23 cellular contexts compared by ENCODE assay signal in the genomic region with DNA sequence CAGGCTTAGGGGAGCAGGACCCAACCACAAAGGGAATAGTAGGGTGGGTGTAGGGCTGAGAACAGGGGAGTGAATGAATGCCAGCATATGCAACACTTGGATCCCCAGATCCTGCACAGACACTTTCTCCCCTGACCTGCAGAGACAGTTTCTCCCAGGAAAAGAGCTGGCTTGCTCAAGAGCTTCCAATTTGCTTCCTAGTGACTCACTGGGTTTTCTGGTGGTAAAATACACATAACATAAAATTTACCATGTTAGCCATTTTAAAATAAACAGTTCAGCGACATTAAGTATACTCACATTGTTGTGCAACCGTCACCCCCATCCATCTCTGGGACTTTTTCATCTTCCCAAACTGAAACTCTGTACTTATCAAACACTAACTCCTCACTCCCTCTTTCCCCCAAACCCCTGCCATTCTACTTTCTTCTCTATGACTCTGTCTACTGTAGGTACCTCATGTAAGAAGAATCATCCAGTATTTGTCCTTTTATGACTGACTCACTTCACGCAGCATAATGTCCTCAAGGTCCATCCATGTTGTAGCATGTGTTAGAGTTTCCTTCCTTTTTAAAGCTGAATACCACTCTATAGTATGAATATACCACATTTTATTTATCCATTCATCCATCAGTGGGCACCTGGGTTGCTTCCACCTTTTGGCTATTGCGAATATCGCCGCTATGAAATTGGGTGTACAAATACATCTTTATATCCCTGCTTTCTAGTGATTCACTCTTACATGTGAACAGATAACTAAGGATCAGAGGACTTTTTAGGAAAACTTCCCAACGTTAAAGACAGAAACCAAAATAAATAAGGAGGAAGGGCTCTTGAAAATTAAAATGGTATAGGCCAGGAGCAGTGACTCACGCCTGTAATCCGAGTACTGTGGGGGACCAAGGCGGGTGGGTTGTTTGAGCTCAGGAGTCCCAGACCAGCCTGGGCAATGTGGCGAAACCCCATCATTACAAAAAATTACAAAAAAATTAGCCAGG.
DNase-seq lines count a peak whose midpoint lies in the region; ATAC-seq and TF ChIP-seq lines count a peak whose summit lies in the region.
"Had no signal": no experiment of that assay in that cellular context is flagged by ENCODE, and none has a peak within 500 bp of the region (broad histone marks: within the 10 kb centered on the region; RNA-seq: fewer than 3 reads in every experiment).

No MANE protein-coding gene starts in this region.

- H3K4me3 ChIP-seq in AG04450 (ENCODE audit: low read depth, low read length) (no peak overlapping the region), mesenchymal stem cell (ENCODE audit: insufficient read depth in 1 of 2, low read depth in 1 of 2, low read length in 2 of 2) (no peak overlapping the region), ascending aorta (no peak overlapping the region), psoas muscle (no peak overlapping the region), right atrium auricular region (no peak overlapping the region)
- H3K4me3 ChIP-seq: dorsolateral prefrontal cortex, gastroesophageal sphincter, lung had no signal

- H3K9me3 ChIP-seq in AG04450 (ENCODE audit: control insufficient read depth, insufficient read depth, low read length): no peaks in the 10 kb centered on the region
- H3K9me3 ChIP-seq in mesenchymal stem cell (ENCODE audit: control insufficient read depth, low read length): no peaks in the 10 kb centered on the region
- no peaks in the 10 kb centered on the region for H3K9me3 ChIP-seq in ascending aorta
- no peaks in the 10 kb centered on the region for H3K9me3 ChIP-seq in psoas muscle
- H3K9me3 ChIP-seq in right atrium auricular region: no peaks in the 10 kb centered on the region
- H3K9me3 ChIP-seq: gastroesophageal sphincter had no signal

- no peak overlapping the region for H3K14ac ChIP-seq in mesenchymal stem cell (ENCODE audit: low read length in 2 of 2)

- H3K23ac ChIP-seq in mesenchymal stem cell (ENCODE audit: low read length in 2 of 2): no peak overlapping the region

- no peak overlapping the region for H3K4me2 ChIP-seq in mesenchymal stem cell (ENCODE audit: low read length, poor library complexity, severe bottlenecking)

- H2AFZ ChIP-seq in mesenchymal stem cell (ENCODE audit: low read depth, low read length): no peak overlapping the region

- intact Hi-C loops in ascending aorta (cut with DNase I): no loop called here
- intact Hi-C loops in psoas muscle (cut with DNase I): no loop called here

- ATAC-seq in psoas muscle: no peak
- no peak for ATAC-seq in HG02840 (IDR thresholded peaks at IDR 0.05; ENCODE audit: low FRiP score, unreplicated experiment)
- ATAC-seq: gastroesophageal sphincter; stimulated activated effector memory CD8-positive, alpha-beta T cell treated with anti-CD3 and anti-CD28 coated beads, Interleukin-12 subunit alpha, Interleukin-12 subunit beta, amount 100 ng/mL, for 72 hours; WTC11 had no signal

- H3K27me3 ChIP-seq in AG04450 (ENCODE audit: control insufficient read depth, insufficient read depth, low read length): no peaks in the 10 kb centered on the region
- H3K27me3 ChIP-seq in mesenchymal stem cell (ENCODE audit: control insufficient read depth in 1 of 2, insufficient read depth in 1 of 2, low read length in 2 of 2): peaks cover 0 to 19% of the 10 kb centered on the region in 2 experiments
- H3K27me3 ChIP-seq in ascending aorta: no peaks in the 10 kb centered on the region
- no peaks in the 10 kb centered on the region for H3K27me3 ChIP-seq in psoas muscle (ENCODE audit: insufficient read depth in 3 of 3, low read length in 2 of 3)
- H3K27me3 ChIP-seq in right atrium auricular region: no peaks in the 10 kb centered on the region
- H3K27me3 ChIP-seq: dorsolateral prefrontal cortex, gastroesophageal sphincter had no signal

- peak overlapping the region in 1 of 2 experiments; percentile 63 for H3K18ac ChIP-seq in mesenchymal stem cell (ENCODE audit: low read depth in 1 of 2, low read length in 2 of 2)

- no peaks in the 10 kb centered on the region for H3K36me3 ChIP-seq in mesenchymal stem cell (ENCODE audit: control insufficient read depth in 1 of 2, insufficient read depth in 2 of 2, low read depth in 1 of 2, low read length in 2 of 2)
- H3K36me3 ChIP-seq in ascending aorta: no peaks in the 10 kb centered on the region
- H3K36me3 ChIP-seq in psoas muscle (ENCODE audit: insufficient read depth in 1 of 2, low read depth in 1 of 2): no peaks in the 10 kb centered on the region
- H3K36me3 ChIP-seq in right atrium auricular region: no peaks in the 10 kb centered on the region
- H3K36me3 ChIP-seq: gastroesophageal sphincter had no signal

- peak; percentile 41 for DNase-seq in AG04450 (ENCODE audit: low read depth, low spot score)
- peak; percentile 59 for DNase-seq in M059J (ENCODE audit: low read depth)
- DNase-seq in epithelial cell of prostate (ENCODE audit: low read depth, low spot score): no peak
- peak; percentile 85 for DNase-seq in mesenchymal stem cell
- no peak for DNase-seq in ascending aorta (ENCODE audit: low spot score in 2 of 2)
- DNase-seq in psoas muscle: no peak
- no peak for DNase-seq in right atrium auricular region (ENCODE audit: low spot score)
- DNase-seq: ACHN; activated naive CD4-positive, alpha-beta T cell treated with anti-CD3 and anti-CD28 coated beads for 36 hours; dorsolateral prefrontal cortex; KBM-7; NCI-H1436 treated with DMSO at 0.1 percent for 48 hours; OCI-M1; Right ventricle myocardium superior; small intestine; stimulated activated CD4-positive, alpha-beta T cell treated with anti-CD3 and anti-CD28 coated beads, Interleukin-2, amount 100 ng/mL, for 24 hours; T-helper 9 cell had no signal

- peak overlapping the region; percentile 15 for H2BK15ac ChIP-seq in mesenchymal stem cell (ENCODE audit: low read depth, poor library complexity, severe bottlenecking)

- no peak overlapping the region for H3K4ac ChIP-seq in mesenchymal stem cell (ENCODE audit: low read depth in 1 of 2, low read length in 2 of 2)

- H2BK120ac ChIP-seq in mesenchymal stem cell (ENCODE audit: low read depth, low read length): no peak overlapping the region

- POLR2A ChIA-PET in AG04450 (lab: Yijun Ruan, JAX): interaction anchor here (1.1 to 1.4 kb wide), 2 partner anchors 95 to 96 kb away, joined by 3 to 4 read pairs; a partner anchor contains a TSS

- 67% methylated on average over 8 of the region's 11 CpGs for WGBS in mesenchymal stem cell
- 86 to 87% (median 86%) methylated on average over 11 of the region's 11 CpGs for WGBS in psoas muscle, 3 donors

- H3K9ac ChIP-seq in mesenchymal stem cell (ENCODE audit: low read length): no peak overlapping the region

- TF ChIP-seq CTCF in AG04450 (IDR thresholded peaks at IDR 0.05; ENCODE audit: low read depth, low read length) (no peak), ascending aorta (IDR thresholded peaks at IDR 0.05) (no peak), psoas muscle (IDR thresholded peaks at IDR 0.05) (no peak), right atrium auricular region (IDR thresholded peaks at IDR 0.05) (no peak)

- H3K4me1 ChIP-seq in mesenchymal stem cell (ENCODE audit: control insufficient read depth, insufficient read depth, low read depth, low read length) (peaks cover 21% of the 10 kb centered on the region), ascending aorta (no peaks in the 10 kb centered on the region), psoas muscle (no peaks in the 10 kb centered on the region), right atrium auricular region (peaks cover 0 to 27% of the 10 kb centered on the region in 2 donors)
- H3K4me1 ChIP-seq: gastroesophageal sphincter had no signal

- H2BK12ac ChIP-seq in mesenchymal stem cell (ENCODE audit: low read length in 2 of 2): peak overlapping the region in 1 of 2 experiments; percentile 79

- no peak overlapping the region for H4K91ac ChIP-seq in mesenchymal stem cell (ENCODE audit: low read length)

- H2BK5ac ChIP-seq in mesenchymal stem cell (ENCODE audit: low read depth, low read length, poor library complexity, severe bottlenecking): no peak overlapping the region

- no peaks in the 10 kb centered on the region for H3K79me1 ChIP-seq in mesenchymal stem cell (replicated peaks; ENCODE audit: low read length, poor library complexity, severe bottlenecking)

- CTCF ChIA-PET in AG04450 (lab: Charles Lee): interaction anchor here (0.7 to 3.2 kb wide), 2 partner anchors 8 to 158 kb away, joined by 4 to 27 read pairs; no protein-coding TSS in a partner anchor

- no peak overlapping the region for H2AK5ac ChIP-seq in mesenchymal stem cell (ENCODE audit: low read length, severe bottlenecking)

- H3K27ac ChIP-seq in AG04450 (ENCODE audit: low read depth, low read length) (no peak overlapping the region), epithelial cell of prostate (peak overlapping the region; percentile 30), mesenchymal stem cell (ENCODE audit: low read length, poor library complexity, severe bottlenecking) (no peak overlapping the region), ascending aorta (no peak overlapping the region), psoas muscle (no peak overlapping the region), right atrium auricular region (no peak overlapping the region)
- H3K27ac ChIP-seq: C4-2B, gastroesophageal sphincter had no signal

- H4K8ac ChIP-seq in mesenchymal stem cell (ENCODE audit: low read length): peak overlapping the region; percentile 7

Comparison
In these comparisons a context has a peak if more than half of its experiments do, and no peak if none do; other contexts are left out.
1. DNase-seq: peak in AG04450 (single experiment), M059J (single experiment) and mesenchymal stem cell (single experiment); none in epithelial cell of prostate (single experiment), ascending aorta (0 of 2), psoas muscle (0 of 2) and right atrium auricular region (single experiment).